25 cellular contexts compared by ENCODE assay signal in genomic region chrX:24928114-24928513, GRCh38.
DNase-seq lines count a peak whose midpoint lies in the region; ATAC-seq and TF ChIP-seq lines count a peak whose summit lies in the region.
"Had no signal": no experiment of that assay in that cellular context is flagged by ENCODE, and none has a peak within 500 bp of the region (broad histone marks: within the 10 kb centered on the region; RNA-seq: fewer than 3 reads in every experiment).

No MANE protein-coding gene starts in this region.

- TF ChIP-seq POLR2A in testis (IDR thresholded peaks at IDR 0.05), result no peak

- H3K4me1 ChIP-seq in BE2C, result no peaks in the 10 kb centered on the region
- no peaks in the 10 kb centered on the region for H3K4me1 ChIP-seq in testis
- H3K4me1 ChIP-seq: BLaER1, SJSA1 had no signal

- ATAC-seq in HG03095 (IDR thresholded peaks at IDR 0.05; ENCODE audit: unreplicated experiment), result no peak
- ATAC-seq: GM23338 had no signal

- no peak for TF ChIP-seq CTCF in BE2C (IDR thresholded peaks at IDR 0.05; ENCODE audit: low read depth, low read length)
- no peak for TF ChIP-seq CTCF in testis (IDR thresholded peaks at IDR 0.05)

- H3K4me3 ChIP-seq in BE2C (ENCODE audit: low read depth, low read length) (no peak overlapping the region), testis (no peak overlapping the region)
- H3K4me3 ChIP-seq: BLaER1, GM23338, SJSA1 had no signal

- WGBS in testis, 2 donors, result 91% methylated on average over 6 of the region's 6 CpGs

- H3K36me3 ChIP-seq in BE2C (no peaks in the 10 kb centered on the region), testis (ENCODE audit: low read depth, missing control alignments) (no peaks in the 10 kb centered on the region)
- H3K36me3 ChIP-seq: SJSA1 had no signal

- H3K27me3 ChIP-seq in BE2C (no peaks in the 10 kb centered on the region), testis (no peaks in the 10 kb centered on the region)
- H3K27me3 ChIP-seq: SJSA1 had no signal

- intact Hi-C loops in testis (cut with DNase I; ENCODE audit: low total_unique reads), result no loop called here

- H3K9me3 ChIP-seq in BE2C, result no peaks in the 10 kb centered on the region
- no peaks in the 10 kb centered on the region for H3K9me3 ChIP-seq in testis
- H3K9me3 ChIP-seq: BLaER1, SJSA1 had no signal

- DNase-seq in NCI-H146 (lab: John Stamatoyannopoulos, UW) (peak; percentile 95), NCI-H146 treated with DMSO at 0.1 percent for 48 hours (lab: John Stamatoyannopoulos, UW; ENCODE audit: unreplicated experiment) (no peak), BE2C (peak; percentile 4), NCI-H1092 treated with DMSO at 0.1 percent for 48 hours (lab: John Stamatoyannopoulos, UW) (peak; percentile 84), NCI-H526 (lab: John Stamatoyannopoulos, UW) (peak; percentile 46 to 70), testis (no peak), cerebellum (ENCODE audit: low spot score) (no peak)
- DNase-seq: CD4-positive, alpha-beta T cell; DMS79 treated with DMSO at 0.1 percent for 48 hours; GF-D8; H9; HFFc6; MM.1S; NCI-H187; NCI-H2171 treated with DMSO at 0.1 percent for 48 hours; NCI-H446; NCI-H82; Right ventricle myocardium superior; RPMI8226; T-helper 1 cell had no signal

- H3K27ac ChIP-seq in testis, result no peak overlapping the region
- H3K27ac ChIP-seq: BLaER1, KMS-11, SJSA1 had no signal

Comparison
In these comparisons a context has a peak if more than half of its experiments do, and no peak if none do; other contexts are left out.
1. DNase-seq: peak in NCI-H146 (single experiment), BE2C (single experiment), NCI-H1092 treated with DMSO at 0.1 percent for 48 hours (single experiment) and NCI-H526 (2 of 2); none in NCI-H146 treated with DMSO at 0.1 percent for 48 hours (single experiment), testis (single experiment) and cerebellum (single experiment).